In the genomic region with DNA sequence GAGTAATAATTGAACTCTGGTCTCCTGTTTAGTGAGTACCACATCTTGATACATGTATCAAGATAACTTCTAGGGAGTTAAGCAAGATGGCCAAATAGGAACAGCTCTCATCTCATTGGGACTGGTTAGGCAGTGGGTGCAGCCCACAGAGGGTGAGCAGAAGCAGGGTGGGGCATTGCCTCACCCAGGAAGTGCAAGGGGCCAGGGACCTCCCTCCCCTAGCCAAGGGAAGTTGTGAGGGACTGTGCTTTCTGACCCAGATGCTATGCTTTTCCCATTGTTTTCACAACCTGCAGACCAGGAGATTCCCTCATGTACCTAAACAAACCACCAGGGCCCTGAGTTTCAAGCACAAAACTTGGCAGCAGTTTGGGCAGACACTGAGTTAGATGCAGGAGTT, we compare ENCODE assay signal across 19 cellular contexts.
A peak's percentile ranks its signal among the peaks of the same experiment; 100 is the strongest.
DNase-seq lines count a peak whose midpoint lies in the region; FAIRE-seq and TF ChIP-seq lines count a peak whose summit lies in the region.
"Had no signal": no experiment of that assay in that cellular context is flagged by ENCODE, and none has a peak within 500 bp of the region (broad histone marks: within the 10 kb centered on the region; RNA-seq: fewer than 3 reads in every experiment).

No MANE protein-coding gene starts in this region.

- no peak for DNase-seq in CD4-positive, alpha-beta memory T cell
- DNase-seq in HTR-8/SVneo (ENCODE audit: insufficient read length, low spot score) (no peak), H1 (ENCODE audit: low read depth in 1 of 2, low spot score in 2 of 2) (no peak), breast epithelium (ENCODE audit: low spot score in 2 of 2) (no peak), kidney tubule cell (ENCODE audit: low spot score) (no peak), dorsolateral prefrontal cortex (no peak)
- DNase-seq in activated CD4-positive, alpha-beta memory T cell treated with anti-CD3 and anti-CD28 coated beads, Interleukin-2, amount 10 ng/mL, durations not matched to agents 7 days and 5 days, result no peak
- DNase-seq: AML-193, colonic mucosa, left ventricle myocardium superior, NCI-H1417, NCI-H2171, NCI-H526, SHP77 had no signal

- H3K4me3 ChIP-seq in CD4-positive, alpha-beta memory T cell (ENCODE audit: low read length in 2 of 2), result no peak overlapping the region
- H3K4me3 ChIP-seq in H1 (ENCODE audit: extremely low read depth in 1 of 4, insufficient read depth in 2 of 4, low read depth in 3 of 4, low read length in 4 of 4), result no peak overlapping the region
- H3K4me3 ChIP-seq in breast epithelium, result no peak overlapping the region
- no peak overlapping the region for H3K4me3 ChIP-seq in dorsolateral prefrontal cortex
- H3K4me3 ChIP-seq: colonic mucosa, spleen, thoracic aorta had no signal

- H2BK120ac ChIP-seq in H1 (replicated peaks; ENCODE audit: low read depth, low read length), result peak overlapping the region; percentile 72

- H3K27ac ChIP-seq in CD4-positive, alpha-beta memory T cell (ENCODE audit: low read depth, low read length), result no peak overlapping the region
- H3K27ac ChIP-seq in H1 (ENCODE audit: low read depth, low read length) (no peak overlapping the region), breast epithelium (no peak overlapping the region), dorsolateral prefrontal cortex (no peak overlapping the region)
- H3K27ac ChIP-seq: colonic mucosa, neutrophil, spleen, thoracic aorta, VCaP had no signal

- FAIRE-seq in HTR-8/SVneo (lab: Jason Lieb, UNC) (peak; percentile 54), H1 (lab: Jason Lieb, UNC) (no peak)
- FAIRE-seq: GM18507 had no signal

- H3K23me2 ChIP-seq in H1 (ENCODE audit: low read depth, low read length), result no peaks in the 10 kb centered on the region

- no peak overlapping the region for H3K18ac ChIP-seq in H1 (ENCODE audit: extremely low read depth, low read length)

- intact Hi-C loops in CD4-positive, alpha-beta memory T cell (cut with micrococcal nuclease), result no loop called here
- intact Hi-C loops in breast epithelium (cut with DNase I; ENCODE audit: low total_unique reads), result no loop called here
- intact Hi-C loops in dorsolateral prefrontal cortex (cut with DNase I), result no loop called here

- H3K79me2 ChIP-seq in H1 (ENCODE audit: control insufficient read depth in 1 of 2, insufficient read depth in 2 of 2, low read length in 2 of 2), result no peaks in the 10 kb centered on the region

- peak overlapping the region; percentile 37 to 65 (median 41) for H3K27ac Mint-ChIP-seq in CD4-positive, alpha-beta memory T cell
- peak overlapping the region; percentile 81 for H3K27ac Mint-ChIP-seq in activated CD4-positive, alpha-beta memory T cell treated with anti-CD3 and anti-CD28 coated beads, Interleukin-2, amount 10 ng/mL, durations not matched to agents 7 days and 5 days

- no peak overlapping the region for H3K23ac ChIP-seq in H1 (ENCODE audit: insufficient read length)

- H3K4ac ChIP-seq in H1 (replicated peaks; ENCODE audit: insufficient read length, low read depth, low read length), result no peak overlapping the region

- peaks cover 5 to 20% (median 13%) of the 10 kb centered on the region in 4 donors for H3K4me1 Mint-ChIP-seq in CD4-positive, alpha-beta memory T cell
- H3K4me1 Mint-ChIP-seq in activated CD4-positive, alpha-beta memory T cell treated with anti-CD3 and anti-CD28 coated beads, Interleukin-2, amount 10 ng/mL, durations not matched to agents 7 days and 5 days, result peaks cover 30% of the 10 kb centered on the region

- CTCF ChIA-PET in CD4-positive, alpha-beta memory T cell (lab: Charles Lee; ENCODE audit: partially characterized antibody), result no interaction called here
- CTCF ChIA-PET in activated CD4-positive, alpha-beta memory T cell treated with anti-CD3 and anti-CD28 coated beads, Interleukin-2, amount 10 ng/mL, durations not matched to agents 7 days and 5 days (lab: Charles Lee), result no interaction called here
- CTCF ChIA-PET in H1 (lab: Charles Lee; ENCODE audit: partially characterized antibody), result no interaction called here

- H3K79me1 ChIP-seq in H1 (ENCODE audit: low read depth, low read length), result no peaks in the 10 kb centered on the region

- peak overlapping the region in 3 of 8 donors; percentile 7 to 43 (median 25) for H3K4me3 Mint-ChIP-seq in CD4-positive, alpha-beta memory T cell
- H3K4me3 Mint-ChIP-seq in activated CD4-positive, alpha-beta memory T cell treated with anti-CD3 and anti-CD28 coated beads, Interleukin-2, amount 10 ng/mL, durations not matched to agents 7 days and 5 days, result no peak overlapping the region

- no peaks in the 10 kb centered on the region for H4K20me1 ChIP-seq in H1 (replicated peaks in 1 of 2; ENCODE audit: control insufficient read depth in 1 of 2, insufficient read depth in 2 of 2, low read length in 2 of 2)

- H3K4me1 ChIP-seq in CD4-positive, alpha-beta memory T cell (ENCODE audit: insufficient read depth, low read length), result peaks cover 14% of the 10 kb centered on the region
- H3K4me1 ChIP-seq in H1 (replicated peaks in 1 of 4; ENCODE audit: control insufficient read depth in 3 of 4, insufficient read depth in 4 of 4, low read length in 3 of 4), result no peaks in the 10 kb centered on the region
- no peaks in the 10 kb centered on the region for H3K4me1 ChIP-seq in breast epithelium
- H3K4me1 ChIP-seq: colonic mucosa, spleen had no signal

- H3K36me3 ChIP-seq in CD4-positive, alpha-beta memory T cell (ENCODE audit: insufficient read depth, low read length), result no peaks in the 10 kb centered on the region
- no peaks in the 10 kb centered on the region; a peak in 2 of 8 replicates for H3K36me3 ChIP-seq in H1 (ENCODE audit: control insufficient read depth in 2 of 4, insufficient read depth in 4 of 4, low read length in 3 of 4)
- no peaks in the 10 kb centered on the region for H3K36me3 ChIP-seq in breast epithelium
- H3K36me3 ChIP-seq: colonic mucosa, neutrophil, spleen, thoracic aorta had no signal

- H3K27me3 Mint-ChIP-seq in CD4-positive, alpha-beta memory T cell, result no peaks in the 10 kb centered on the region
- no peaks in the 10 kb centered on the region for H3K27me3 Mint-ChIP-seq in activated CD4-positive, alpha-beta memory T cell treated with anti-CD3 and anti-CD28 coated beads, Interleukin-2, amount 10 ng/mL, durations not matched to agents 7 days and 5 days

- peaks cover 6 to 10% of the 10 kb centered on the region in 2 donors for H3K36me3 Mint-ChIP-seq in CD4-positive, alpha-beta memory T cell
- peaks cover 54% of the 10 kb centered on the region for H3K36me3 Mint-ChIP-seq in activated CD4-positive, alpha-beta memory T cell treated with anti-CD3 and anti-CD28 coated beads, Interleukin-2, amount 10 ng/mL, durations not matched to agents 7 days and 5 days (ENCODE audit: low read depth)

- H2BK5ac ChIP-seq in H1 (ENCODE audit: low read depth, low read length), result no peak overlapping the region

- no peak overlapping the region for H2BK20ac ChIP-seq in H1 (ENCODE audit: low read length)

- no peak overlapping the region for H3K56ac ChIP-seq in H1 (replicated peaks; ENCODE audit: insufficient read length, low read depth, low read length)

- H3K9me3 ChIP-seq in CD4-positive, alpha-beta memory T cell (ENCODE audit: control insufficient read depth in 1 of 2, low read length in 2 of 2), result no peaks in the 10 kb centered on the region
- 0 out of 4 replicates have a peak, but pooled peaks cover 3 to 10% of the 10 kb centered on the region in 2 experiments for H3K9me3 ChIP-seq in H1 (ENCODE audit: insufficient read depth in 2 of 2, low read depth in 1 of 2, low read length in 1 of 2)
- H3K9me3 ChIP-seq in breast epithelium, result peaks cover 5 to 12% of the 10 kb centered on the region in 2 donors
- H3K9me3 ChIP-seq: colonic mucosa, neutrophil, thoracic aorta had no signal

- no peak overlapping the region for H4K91ac ChIP-seq in H1 (replicated peaks; ENCODE audit: insufficient read length, low read length)

- TF ChIP-seq CTCF in H1 (IDR thresholded peaks at IDR 0.05; ENCODE audit: control extremely low read depth in 1 of 3, insufficient read depth in 1 of 3, low read depth in 1 of 3, low read length in 3 of 3) (no peak), breast epithelium (IDR thresholded peaks at IDR 0.05) (no peak), dorsolateral prefrontal cortex (IDR thresholded peaks at IDR 0.05 in 54 of 56, conservative IDR thresholded peaks at IDR 0.05 in 2 of 56; ENCODE audit: low read depth in 1 of 56, partially characterized antibody in 56 of 56) (no peak)

- no peak overlapping the region for H2BK15ac ChIP-seq in H1 (ENCODE audit: low read length)

- H2BK12ac ChIP-seq in H1 (ENCODE audit: low read depth, low read length), result no peak overlapping the region

- H2AFZ ChIP-seq in H1 (ENCODE audit: low read length), result no peak overlapping the region

- no peak overlapping the region for H4K5ac ChIP-seq in H1 (ENCODE audit: insufficient read length, low read depth, low read length)

- no peak overlapping the region; the same call in 1 of the 2 replicates for H4K8ac ChIP-seq in H1 (ENCODE audit: extremely low read depth, insufficient read depth, low read length)

- H3K9ac ChIP-seq in H1 (replicated peaks in 1 of 4; ENCODE audit: extremely low read depth in 1 of 4, low read depth in 3 of 4, low read length in 3 of 4), result no peak overlapping the region

- no peak overlapping the region for H3K14ac ChIP-seq in H1 (ENCODE audit: insufficient read length)

- POLR2A ChIA-PET in CD4-positive, alpha-beta memory T cell (lab: Charles Lee; ENCODE audit: partially characterized antibody), result no interaction called here
- POLR2A ChIA-PET in activated CD4-positive, alpha-beta memory T cell treated with anti-CD3 and anti-CD28 coated beads, Interleukin-2, amount 10 ng/mL, durations not matched to agents 7 days and 5 days (lab: Charles Lee), result interaction anchor here (1.4 kb wide), 1 partner anchor 1166 kb away, joined by 3 read pairs; no protein-coding TSS in a partner anchor
- POLR2A ChIA-PET in H1 (lab: Charles Lee; ENCODE audit: partially characterized antibody), result no interaction called here

- no peak for TF ChIP-seq POLR2A in H1 (IDR thresholded peaks at IDR 0.05; ENCODE audit: control extremely low read depth in 1 of 2, low read depth in 2 of 2, low read length in 2 of 2)
- no peak for TF ChIP-seq POLR2A in breast epithelium (IDR thresholded peaks at IDR 0.05)

- H3K27me3 ChIP-seq in CD4-positive, alpha-beta memory T cell (ENCODE audit: insufficient read depth, low read length), result no peaks in the 10 kb centered on the region
- no peaks in the 10 kb centered on the region for H3K27me3 ChIP-seq in H1 (replicated peaks in 1 of 4; ENCODE audit: control insufficient read depth in 3 of 4, extremely low read depth in 1 of 4, insufficient read depth in 3 of 4, low read length in 3 of 4)
- H3K27me3 ChIP-seq in breast epithelium, result no peaks in the 10 kb centered on the region
- no peaks in the 10 kb centered on the region for H3K27me3 ChIP-seq in dorsolateral prefrontal cortex
- H3K27me3 ChIP-seq: colonic mucosa, neutrophil, spleen had no signal

- peaks cover 2 to 31% (median 16%) of the 10 kb centered on the region in 8 donors for H3K9me3 Mint-ChIP-seq in CD4-positive, alpha-beta memory T cell
- peaks cover 55% of the 10 kb centered on the region for H3K9me3 Mint-ChIP-seq in activated CD4-positive, alpha-beta memory T cell treated with anti-CD3 and anti-CD28 coated beads, Interleukin-2, amount 10 ng/mL, durations not matched to agents 7 days and 5 days

- no peak for TF ChIP-seq RAD21 in H1 (IDR thresholded peaks at IDR 0.05 in 1 of 2, conservative IDR thresholded peaks at IDR 0.05 in 1 of 2; ENCODE audit: low read depth in 2 of 2, low read length in 2 of 2)

- H3K4me2 ChIP-seq in H1 (ENCODE audit: insufficient read depth in 1 of 2, low read depth in 2 of 2, low read length in 2 of 2), result no peak overlapping the region

- no peak overlapping the region for H2AK5ac ChIP-seq in H1 (ENCODE audit: low read depth, low read length)

- TF ChIP-seq EP300 in H1 (IDR thresholded peaks at IDR 0.05; ENCODE audit: borderline replicate concordance in 1 of 2, low read depth in 2 of 2, low read length in 2 of 2), result no peak
